1 cellular context compared by ENCODE assay signal in genomic region chr20:62878244-62879030, GRCh38.
TF ChIP-seq lines count a peak whose summit lies in the region.

No MANE protein-coding gene starts in this region.

TF ChIP-seq in HEK293, 187 proteins besides CTCF, POLR2A, EP300 and RAD21 (continued from another document):
- TF ChIP-seq ZFHX2 (tag by site-specific recombination; conservative IDR thresholded peaks at IDR 0.05) = 0 out of 2 replicates have a peak, but pooled peaks have one; percentile 6
